32 cellular contexts compared by ENCODE assay signal in the genomic region with DNA sequence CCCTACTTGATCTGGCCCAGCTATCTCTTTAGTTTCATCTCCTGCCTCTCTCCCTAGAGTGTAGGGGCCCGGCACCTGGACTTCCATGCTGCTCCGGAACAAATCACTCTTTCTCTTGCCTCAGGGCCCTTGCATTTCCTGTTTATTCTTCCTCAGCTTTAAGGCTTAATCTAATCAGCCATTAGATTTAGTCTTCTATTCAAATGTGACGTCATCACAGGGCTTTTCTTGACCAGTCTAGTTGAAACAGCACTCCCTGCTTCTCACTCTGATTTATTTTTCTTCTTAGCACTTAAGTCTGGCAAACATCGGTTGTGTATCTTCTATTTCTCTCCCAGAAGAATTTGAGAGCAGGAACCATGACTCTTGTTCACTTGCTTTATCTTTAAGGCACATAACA.
DNase-seq lines count a peak whose midpoint lies in the region; FAIRE-seq and TF ChIP-seq lines count a peak whose summit lies in the region.
"Had no signal": no experiment of that assay in that cellular context is flagged by ENCODE, and none has a peak within 500 bp of the region (broad histone marks: within the 10 kb centered on the region; RNA-seq: fewer than 3 reads in every experiment).

No MANE protein-coding gene starts in this region.

- no peak overlapping the region for H4K5ac ChIP-seq in H9 (ENCODE audit: insufficient read length, low read depth, low read length)
- no peak overlapping the region for H4K5ac ChIP-seq in mesendoderm (ENCODE audit: low read length)

- in situ Hi-C loops in G401 (cut with HindIII; ENCODE audit: low sequenced_read_pairs): no loop called here

- H3K4me2 ChIP-seq in H9 (ENCODE audit: insufficient read depth, insufficient read length, low read length) (no peak overlapping the region), mesendoderm (ENCODE audit: low read length) (no peak overlapping the region), SK-N-SH (no peak overlapping the region)

- H3K14ac ChIP-seq in H9 (ENCODE audit: insufficient read depth, low read length): no peak overlapping the region

- no peak overlapping the region for H3T11ph ChIP-seq in H9 (ENCODE audit: low read length)

- no peaks in the 10 kb centered on the region for H3K27me3 Mint-ChIP-seq in H9 (ENCODE audit: low read depth)
- H3K27me3 Mint-ChIP-seq: activated CD4-positive, alpha-beta memory T cell treated with anti-CD3 and anti-CD28 coated beads for 36 hours; memory B cell had no signal

- intact Hi-C loops in A673 (cut with micrococcal nuclease; ENCODE audit: unreplicated experiment): no loop called here

- H3K79me2 ChIP-seq in H9 (ENCODE audit: insufficient read depth, low read length) (no peaks in the 10 kb centered on the region), mesendoderm (ENCODE audit: control insufficient read depth, insufficient read depth, low read length) (no peaks in the 10 kb centered on the region), SK-N-SH (ENCODE audit: insufficient read depth) (no peaks in the 10 kb centered on the region)

- no peaks in the 10 kb centered on the region for H3F3A ChIP-seq in SK-N-SH (replicated peaks; ENCODE audit: insufficient read depth)

- no peaks in the 10 kb centered on the region for H3K4me1 ChIP-seq in A673 (ENCODE audit: insufficient read depth, low read length, poor library complexity, severe bottlenecking)
- H3K4me1 ChIP-seq in H9 (ENCODE audit: insufficient read depth, low read length): no peaks in the 10 kb centered on the region
- no peaks in the 10 kb centered on the region for H3K4me1 ChIP-seq in mesendoderm (ENCODE audit: control insufficient read depth, low read depth, low read length)
- no peaks in the 10 kb centered on the region for H3K4me1 ChIP-seq in SK-N-SH (ENCODE audit: control insufficient read depth in 1 of 2, insufficient read depth in 2 of 2, low read depth in 1 of 2, low read length in 1 of 2)
- H3K4me1 ChIP-seq: heart right ventricle had no signal

- DNase-seq in A673 (ENCODE audit: low spot score): peak; percentile 23
- DNase-seq in H9: peak; percentile 35
- DNase-seq in bronchial epithelial cell (ENCODE audit: low read depth): peak; percentile 39
- peak; percentile 62 for DNase-seq in mesendoderm
- DNase-seq in SK-N-SH: no peak
- no peak for DNase-seq in G401 (ENCODE audit: low spot score)
- no peak for DNase-seq in NCI-H1092 (lab: John Stamatoyannopoulos, UW)
- DNase-seq in nucleus accumbens (lab: John Stamatoyannopoulos, UW): no peak
- DNase-seq: activated CD4-positive, alpha-beta memory T cell treated with anti-CD3 and anti-CD28 coated beads for 36 hours; activated CD4-positive, CD25-positive, alpha-beta regulatory T cell treated with anti-CD3 and anti-CD28 coated beads, Interleukin-2, amount 50 U/mL, for 72 hours; activated CD8-positive, alpha-beta memory T cell treated with anti-CD3 and anti-CD28 coated beads, Interleukin-2, amount 50 U/mL, for 4 hours; activated naive CD4-positive, alpha-beta T cell treated with anti-CD3 and anti-CD28 coated beads for 36 hours; AML-193; amniotic stem cell; DMS79; foreskin keratinocyte; heart right ventricle; left cardiac atrium; NCI-H1694; NCI-H524 treated with DMSO at 0.1 percent for 48 hours; ovary; retina; stimulated activated CD4-positive, alpha-beta T cell treated with anti-CD3 and anti-CD28 coated beads, Interleukin-1b, Interleukin-23, amount 100 ng/mL, for 48 hours; stimulated activated CD8-positive, alpha-beta memory T cell treated with anti-CD3 and anti-CD28 coated beads, Interleukin-4, amount 100 ng/mL, for 48 hours; stomach; trophoblast cell had no signal

- TF ChIP-seq RAD21 in SK-N-SH (IDR thresholded peaks at IDR 0.05; ENCODE audit: low read length): no peak

- no peaks in the 10 kb centered on the region for H3K27me3 ChIP-seq in A673 (replicated peaks; ENCODE audit: insufficient read depth, low read depth, low read length, poor library complexity)
- H3K27me3 ChIP-seq in H9 (ENCODE audit: insufficient read depth, low read length): no peaks in the 10 kb centered on the region
- no peaks in the 10 kb centered on the region for H3K27me3 ChIP-seq in bronchial epithelial cell (ENCODE audit: control insufficient read depth, insufficient read depth, low read length)
- H3K27me3 ChIP-seq in mesendoderm (ENCODE audit: insufficient read depth, low read length, poor library complexity): no peaks in the 10 kb centered on the region
- no peaks in the 10 kb centered on the region for H3K27me3 ChIP-seq in SK-N-SH (ENCODE audit: insufficient read depth)
- H3K27me3 ChIP-seq: foreskin keratinocyte, ovary, stomach had no signal

- POLR2A ChIA-PET in A673 (lab: Charles Lee; ENCODE audit: low non-redundant PET) (no interaction called here), SK-N-SH (lab: Yijun Ruan, JAX) (no interaction called here)

- WGBS in H9 (ENCODE audit: extremely low coverage, insufficient read length, low lambda C conversion rate): no CpG with 5 or more reads among the region's 4 CpGs
- WGBS in mesendoderm (ENCODE audit: extremely low coverage, insufficient coverage, low lambda C conversion rate): no CpG with 5 or more reads among the region's 4 CpGs
- 65% methylated on average over 4 of the region's 4 CpGs for WGBS in SK-N-SH (ENCODE audit: low lambda C conversion rate)

- no peak overlapping the region for H2BK12ac ChIP-seq in H9 (ENCODE audit: insufficient read length, low read depth, low read length)

- no peak overlapping the region for H3K9ac ChIP-seq in H9 (ENCODE audit: extremely low read depth, insufficient read length, low read length)
- no peak overlapping the region for H3K9ac ChIP-seq in mesendoderm (ENCODE audit: low read length)
- no peak overlapping the region for H3K9ac ChIP-seq in SK-N-SH

- H2AFZ ChIP-seq in H9 (ENCODE audit: low read length) (no peak overlapping the region), SK-N-SH (ENCODE audit: low read depth) (no peak overlapping the region)

- H3K18ac ChIP-seq in H9 (ENCODE audit: insufficient read length, low read depth, low read length) (no peak overlapping the region), mesendoderm (ENCODE audit: low read length) (no peak overlapping the region)

- no peak for FAIRE-seq in bronchial epithelial cell (lab: Jason Lieb, UNC)
- FAIRE-seq: A204.1, small intestine, TTC549 had no signal

- no peaks in the 10 kb centered on the region for H3K9me3 ChIP-seq in A673 (ENCODE audit: low read depth, low read length, poor library complexity, severe bottlenecking)
- no peaks in the 10 kb centered on the region for H3K9me3 ChIP-seq in H9 (ENCODE audit: control insufficient read depth, low read depth, low read length)
- no peaks in the 10 kb centered on the region for H3K9me3 ChIP-seq in SK-N-SH
- H3K9me3 ChIP-seq: heart right ventricle, ovary, stomach had no signal

- H3K27ac Mint-ChIP-seq in H9: peak overlapping the region in 1 of 3 experiments; percentile 14; a peak in 1 of 7 replicates
- H3K27ac Mint-ChIP-seq: activated CD4-positive, alpha-beta memory T cell treated with anti-CD3 and anti-CD28 coated beads for 36 hours; activated naive CD4-positive, alpha-beta T cell treated with anti-CD3 and anti-CD28 coated beads for 36 hours; activated T-helper 1 cell treated with anti-CD3 and anti-CD28 coated beads, Interleukin-12 subunit alpha, Interleukin-12 subunit beta, Interleukin-2, Interleukin-4 antibody, amounts not matched to agents 30 ng/mL and 10 ng/mL and 1 ng/mL, durations not matched to agents 14 hours and 24 hours and 36 hours; memory B cell; T-helper 1 cell treated with Interleukin-12 subunit alpha and Interleukin-12 subunit beta and Interleukin-4 antibody, amounts not matched to agents 30 μg/mL and 1 μg/mL, for 36 hours had no signal

- H3K4me3 ChIP-seq in A673 (ENCODE audit: low read depth, low read length, poor library complexity, severe bottlenecking) (no peak overlapping the region), bronchial epithelial cell (ENCODE audit: low read depth, low read length) (no peak overlapping the region), mesendoderm (ENCODE audit: low read length) (no peak overlapping the region), SK-N-SH (ENCODE audit: low read depth in 2 of 2, low read length in 1 of 2) (no peak overlapping the region)
- H3K4me3 ChIP-seq: heart right ventricle, ovary, stomach had no signal

- no peak overlapping the region for H4K91ac ChIP-seq in H9 (ENCODE audit: insufficient read length, low read depth, low read length)

- H3K27ac ChIP-seq in A673 (ENCODE audit: low read depth, low read length, poor library complexity, severe bottlenecking) (no peak overlapping the region), H9 (ENCODE audit: insufficient read length, low read depth, low read length) (no peak overlapping the region), mesendoderm (ENCODE audit: low read depth, low read length) (no peak overlapping the region), SK-N-SH (ENCODE audit: low read depth in 2 of 2, low read length in 1 of 2) (no peak overlapping the region)
- H3K27ac ChIP-seq: foreskin keratinocyte, heart right ventricle, ovary, stomach had no signal

- no peak overlapping the region for H2BK120ac ChIP-seq in H9 (ENCODE audit: low read depth, low read length, poor library complexity, severe bottlenecking)
- no peak overlapping the region for H2BK120ac ChIP-seq in mesendoderm (ENCODE audit: low read depth, low read length)

- H2BK20ac ChIP-seq in H9 (ENCODE audit: low read depth, low read length, poor library complexity, severe bottlenecking): no peak overlapping the region

- H2AK5ac ChIP-seq in H9 (ENCODE audit: insufficient read length, low read length) (no peak overlapping the region), mesendoderm (ENCODE audit: low read length) (no peak overlapping the region)

- H3K23ac ChIP-seq in H9 (ENCODE audit: insufficient read length, low read depth, low read length) (no peak overlapping the region), mesendoderm (ENCODE audit: low read length) (no peak overlapping the region)

- H3K4me3 Mint-ChIP-seq in H9: no peak overlapping the region
- H3K4me3 Mint-ChIP-seq: activated CD4-positive, alpha-beta memory T cell treated with anti-CD3 and anti-CD28 coated beads for 36 hours; activated naive CD4-positive, alpha-beta T cell treated with anti-CD3 and anti-CD28 coated beads for 36 hours; activated T-helper 1 cell treated with anti-CD3 and anti-CD28 coated beads, Interleukin-12 subunit alpha, Interleukin-12 subunit beta, Interleukin-2, Interleukin-4 antibody, amounts not matched to agents 30 ng/mL and 10 ng/mL and 1 ng/mL, durations not matched to agents 14 hours and 24 hours and 36 hours; memory B cell; T-helper 1 cell treated with Interleukin-12 subunit alpha and Interleukin-12 subunit beta and Interleukin-4 antibody, amounts not matched to agents 30 μg/mL and 1 μg/mL, for 36 hours had no signal

- H3K56ac ChIP-seq in H9 (ENCODE audit: insufficient read length, low read depth, low read length) (no peak overlapping the region), mesendoderm (ENCODE audit: low read length) (no peak overlapping the region)

- no peaks in the 10 kb centered on the region for H3K36me3 ChIP-seq in A673 (ENCODE audit: insufficient read depth, low read length, poor library complexity, severe bottlenecking)
- H3K36me3 ChIP-seq in bronchial epithelial cell (ENCODE audit: control insufficient read depth, insufficient read depth, low read length): no peaks in the 10 kb centered on the region
- no peaks in the 10 kb centered on the region for H3K36me3 ChIP-seq in mesendoderm (ENCODE audit: control insufficient read depth, insufficient read depth, low read length)
- H3K36me3 ChIP-seq in SK-N-SH (replicated peaks in 1 of 2; ENCODE audit: control insufficient read depth in 1 of 2, insufficient read depth in 2 of 2, low read length in 1 of 2): no peaks in the 10 kb centered on the region
- H3K36me3 ChIP-seq: heart right ventricle, ovary, stomach had no signal

- H4K20me1 ChIP-seq in H9 (ENCODE audit: control insufficient read depth, insufficient read depth, insufficient read length): no peaks in the 10 kb centered on the region
- H4K20me1 ChIP-seq in SK-N-SH (ENCODE audit: insufficient read depth): no peaks in the 10 kb centered on the region

- TF ChIP-seq EP300 in SK-N-SH (IDR thresholded peaks at IDR 0.05; ENCODE audit: borderline replicate concordance in 1 of 2, low read depth in 1 of 2, low read length in 1 of 2): no peak

- CTCF ChIA-PET in A673 (lab: Charles Lee): no interaction called here
- CTCF ChIA-PET in SK-N-SH (lab: Yijun Ruan, JAX): no interaction called here

- H3K79me1 ChIP-seq in H9 (ENCODE audit: insufficient read depth, low read depth, low read length, poor library complexity, severe bottlenecking) (no peaks in the 10 kb centered on the region), mesendoderm (ENCODE audit: low read length) (no peaks in the 10 kb centered on the region)

- no peak overlapping the region for H2BK15ac ChIP-seq in H9 (ENCODE audit: low read depth, low read length)
- H2BK15ac ChIP-seq in mesendoderm (replicated peaks; ENCODE audit: low read depth): no peak overlapping the region

- no peaks in the 10 kb centered on the region for H3K9me2 ChIP-seq in SK-N-SH

- H3K4me1 Mint-ChIP-seq in H9: peaks cover 12 to 21% of the 10 kb centered on the region in 2 experiments
- H3K4me1 Mint-ChIP-seq: memory B cell had no signal

- no peaks in the 10 kb centered on the region for H3K36me3 Mint-ChIP-seq in H9 (ENCODE audit: insufficient read depth in 1 of 3, low read depth in 3 of 3)
- H3K36me3 Mint-ChIP-seq: activated CD4-positive, alpha-beta memory T cell treated with anti-CD3 and anti-CD28 coated beads for 36 hours; memory B cell had no signal

- H3K4ac ChIP-seq in H9 (ENCODE audit: low read depth, low read length): no peak overlapping the region
- H3K4ac ChIP-seq in mesendoderm (ENCODE audit: low read depth, low read length): no peak overlapping the region

- no peaks in the 10 kb centered on the region for H3K9me3 Mint-ChIP-seq in H9
- H3K9me3 Mint-ChIP-seq: activated CD4-positive, alpha-beta memory T cell treated with anti-CD3 and anti-CD28 coated beads for 36 hours; activated naive CD4-positive, alpha-beta T cell treated with anti-CD3 and anti-CD28 coated beads for 36 hours; activated T-helper 1 cell treated with anti-CD3 and anti-CD28 coated beads, Interleukin-12 subunit alpha, Interleukin-12 subunit beta, Interleukin-2, Interleukin-4 antibody, amounts not matched to agents 30 ng/mL and 10 ng/mL and 1 ng/mL, durations not matched to agents 14 hours and 24 hours and 36 hours; T-helper 1 cell treated with Interleukin-12 subunit alpha and Interleukin-12 subunit beta and Interleukin-4 antibody, amounts not matched to agents 30 μg/mL and 1 μg/mL, for 36 hours had no signal

- TF ChIP-seq CTCF in A673 (conservative IDR thresholded peaks at IDR 0.05; ENCODE audit: low read depth, low read length) (no peak), H9 (conservative IDR thresholded peaks at IDR 0.05) (no peak), bronchial epithelial cell (IDR thresholded peaks at IDR 0.05; ENCODE audit: insufficient read depth, low read length, severe bottlenecking) (no peak), SK-N-SH (IDR thresholded peaks at IDR 0.05) (no peak)

- H3K23me2 ChIP-seq in H9 (ENCODE audit: insufficient read length, low read depth, low read length, poor library complexity, severe bottlenecking): no peaks in the 10 kb centered on the region

- H4K8ac ChIP-seq in H9 (replicated peaks; ENCODE audit: insufficient read length, low read depth, low read length): no peak overlapping the region
- H4K8ac ChIP-seq in mesendoderm (ENCODE audit: low read depth, low read length): no peak overlapping the region

- H2BK5ac ChIP-seq in H9 (ENCODE audit: insufficient read length, low read length) (no peak overlapping the region), mesendoderm (ENCODE audit: low read length) (no peak overlapping the region)

- no TSS peak for BruUV-seq in A673 (replicated peaks; lab: Mats Ljungman, UMichigan)

Comparison
In these comparisons a context has a peak if more than half of its experiments do, and no peak if none do; other contexts are left out.
1. DNase-seq: peak in A673 (single experiment), H9 (single experiment), bronchial epithelial cell (single experiment) and mesendoderm (single experiment); none in SK-N-SH (single experiment), G401 (single experiment), NCI-H1092 (single experiment) and nucleus accumbens (0 of 56).